8 cellular contexts compared by ENCODE assay signal in the genomic region with DNA sequence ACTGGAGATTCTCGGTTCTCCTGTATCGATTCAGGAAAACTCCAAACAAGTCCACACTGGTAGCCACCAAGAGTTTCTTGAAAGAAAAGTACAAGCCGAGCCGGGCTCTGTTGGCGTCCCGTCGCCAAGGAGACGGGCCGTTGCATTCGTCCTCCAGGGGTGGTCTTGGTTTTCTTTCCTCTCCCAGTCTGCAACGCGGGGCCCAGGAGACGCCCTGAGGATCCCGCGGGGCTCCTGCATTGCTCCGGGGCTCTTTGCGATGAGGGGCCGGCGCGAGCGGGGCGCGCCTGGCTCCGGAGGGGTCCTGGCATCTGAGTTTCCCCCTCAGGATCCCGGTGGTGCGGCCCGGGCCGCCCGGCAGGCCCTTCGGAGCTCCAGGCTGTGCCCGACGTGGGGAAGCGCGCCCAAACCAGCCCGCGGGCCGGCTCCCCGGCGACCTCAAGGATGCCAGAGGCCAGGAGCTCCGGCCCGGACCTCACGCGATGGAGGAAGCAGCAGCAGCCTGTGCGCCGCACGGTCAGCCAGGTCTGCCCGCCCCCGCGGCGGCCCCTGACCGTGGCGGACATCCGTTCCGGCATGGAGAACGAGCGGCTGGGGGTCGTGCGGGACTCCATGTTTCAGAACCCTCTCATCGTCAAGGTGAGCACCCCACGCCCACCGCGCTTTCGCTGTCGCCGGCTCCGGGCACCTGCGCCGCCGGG. TPM values are rescaled to one million over a fixed set of nuclear protein-coding genes. Genes with fewer than 3 reads are reported as not detected.
DNase-seq lines count a peak whose midpoint lies in the region; ATAC-seq, FAIRE-seq and TF ChIP-seq lines count a peak whose summit lies in the region.

A gene (plus strand): TSS at position 384 of the 701 bp plus-strand sequence. CDS start 61 bp downstream, at position 445.

- H3K36me3 ChIP-seq in kidney epithelial cell (ENCODE audit: control insufficient read depth, insufficient read depth, low read length): no peaks in the 10 kb centered on the region

- H3K4me3 Mint-ChIP-seq in T-helper 17 cell: peak within 1 kb of the TSS; percentile 81

- H3K4me1 Mint-ChIP-seq in T-helper 17 cell: peaks cover 29% of the 10 kb centered on the region

- no peaks in the 10 kb centered on the region for H3K36me3 Mint-ChIP-seq in T-helper 17 cell (ENCODE audit: low read depth)

- no peaks in the 10 kb centered on the region for H3K9me3 ChIP-seq in T-helper 17 cell (ENCODE audit: control insufficient read depth, low read length, poor library complexity, severe bottlenecking)

- peak; percentile 33 for ATAC-seq in T-helper 17 cell

- H3K27ac Mint-ChIP-seq in T-helper 17 cell: peak within 1 kb of the TSS; percentile 74

- H3K4me3 ChIP-seq in kidney epithelial cell (ENCODE audit: low read depth, low read length): peak within 1 kb of the TSS; percentile 54

- peak within 1 kb of the TSS; percentile 67 for H3K27ac ChIP-seq in caudate nucleus (ENCODE audit: low read depth, low read length)

- TF ChIP-seq CTCF in kidney epithelial cell (IDR thresholded peaks at IDR 0.05; ENCODE audit: insufficient read depth, low read length, poor library complexity, severe bottlenecking): no peak

- H3K27me3 Mint-ChIP-seq in T-helper 17 cell: peaks cover 23% of the 10 kb centered on the region

- peak; percentile 58 for DNase-seq in CD1c-positive myeloid dendritic cell (ENCODE audit: extremely low spot score)
- peak; percentile 54 for DNase-seq in HTR-8/SVneo (ENCODE audit: insufficient read length, low spot score)
- DNase-seq in T-helper 17 cell: peak; percentile 21 to 32 (median 31)
- DNase-seq in caudate nucleus (lab: John Stamatoyannopoulos, UW): peak in 3 of 61 donors; percentile 0 to 13 (median 12)
- no peak for DNase-seq in kidney epithelial cell (ENCODE audit: low read depth)
- DNase-seq in stimulated activated CD4-positive, alpha-beta T cell treated with anti-CD3 and anti-CD28 coated beads, Interleukin-2, amount 100 ng/mL, for 24 hours: peak; percentile 45 to 49
- no peak for DNase-seq in GF-D8 (lab: John Stamatoyannopoulos, UW)
- DNase-seq in superior temporal gyrus (ENCODE audit: extremely low spot score): no peak

- peaks cover 18% of the 10 kb centered on the region for H3K27me3 ChIP-seq in kidney epithelial cell (ENCODE audit: control insufficient read depth, insufficient read depth, low read length)

- no peak for FAIRE-seq in HTR-8/SVneo (lab: Jason Lieb, UNC)

RNA-seq across cellular contexts. Expression of the gene that starts here (rescaled TPM):
- total RNA-seq in T-helper 17 cell (not detected), kidney epithelial cell (0.48 and 0.58 TPM in 2 replicates)

Comparison
In these comparisons a context has a peak if more than half of its experiments do, and no peak if none do; other contexts are left out.
1. Peak in DNase-seq and ATAC-seq in T-helper 17 cell; RNA of the gene not detected or under 1 TPM.
2. DNase-seq: peak in CD1c-positive myeloid dendritic cell (single experiment), HTR-8/SVneo (single experiment) and stimulated activated CD4-positive, alpha-beta T cell treated with anti-CD3 and anti-CD28 coated beads, Interleukin-2, amount 100 ng/mL, for 24 hours (2 of 2); none in kidney epithelial cell (single experiment), GF-D8 (single experiment) and superior temporal gyrus (single experiment).